Comparison of ENCODE assay signal across 11 cellular contexts in the genomic region with DNA sequence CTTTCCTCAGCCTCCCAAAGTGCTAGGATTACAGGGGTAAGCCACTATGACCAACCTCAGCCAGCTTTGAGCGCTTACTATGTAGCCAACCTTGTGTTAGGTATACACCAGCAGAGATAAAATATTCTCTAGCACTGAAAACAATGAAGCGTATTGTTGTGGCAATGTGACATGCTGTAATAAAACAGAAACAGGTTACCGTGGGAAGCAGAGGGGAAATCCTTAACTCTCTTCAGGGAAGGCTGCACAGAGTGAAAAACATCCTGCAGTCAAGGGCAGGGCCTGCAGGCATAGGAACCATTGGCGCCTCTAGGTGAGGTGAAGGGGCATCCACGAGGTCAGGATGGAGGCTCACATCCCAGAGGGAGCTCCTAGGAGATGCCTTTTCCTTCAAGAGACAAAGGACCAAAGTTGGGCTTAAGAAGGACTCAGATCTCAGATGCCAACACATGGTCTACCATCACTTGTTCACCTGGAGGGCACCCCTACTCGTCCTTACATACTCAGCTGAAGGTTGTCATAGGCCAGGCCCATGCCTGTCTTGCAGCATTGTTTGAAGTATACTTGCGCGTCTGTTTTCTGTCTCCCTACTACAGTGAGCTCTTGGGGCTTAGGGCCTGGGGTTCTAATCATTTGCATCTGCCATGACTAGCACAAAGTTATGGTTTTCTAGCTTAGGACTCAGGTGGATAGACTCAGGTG. TPM values are rescaled to one million over a fixed set of nuclear protein-coding genes. Genes with fewer than 3 reads are reported as not detected.
DNase-seq lines count a peak whose midpoint lies in the region; ATAC-seq and TF ChIP-seq lines count a peak whose summit lies in the region.
"Had no signal": no experiment of that assay in that cellular context is flagged by ENCODE, and none has a peak within 500 bp of the region (broad histone marks: within the 10 kb centered on the region; RNA-seq: fewer than 3 reads in every experiment).

No MANE protein-coding gene starts in this region.

- CTCF ChIA-PET in CD4-positive, alpha-beta memory T cell (lab: Charles Lee; ENCODE audit: partially characterized antibody): interaction anchor here (0.7 to 4.4 kb wide), 22 partner anchors 7 to 285 kb away, joined by 3 to 132 read pairs (median 4); a partner anchor contains a TSS
- CTCF ChIA-PET in MCF 10A (lab: Yijun Ruan, JAX) (interaction anchor here (0.6 to 4.0 kb wide), 25 partner anchors 9 to 1682 kb away, joined by 3 to 57 read pairs (median 4); a partner anchor contains a TSS), GM10248 (lab: Yijun Ruan, JAX) (interaction anchor here (0.8 to 16.8 kb wide), 29 partner anchors 11 to 270 kb away, joined by 3 to 242 read pairs (median 4); a partner anchor contains a TSS)

- H3K36me3 ChIP-seq in CD4-positive, alpha-beta memory T cell (ENCODE audit: insufficient read depth, low read length): no peaks in the 10 kb centered on the region

- POLR2A ChIA-PET in CD4-positive, alpha-beta memory T cell (lab: Charles Lee; ENCODE audit: partially characterized antibody): interaction anchor here (0.7 to 6.4 kb wide), 16 partner anchors 9 to 160 kb away, joined by 3 to 45 read pairs (median 6); a partner anchor contains a TSS
- POLR2A ChIA-PET in MCF 10A (lab: Yijun Ruan, JAX): interaction anchor here (0.6 to 3.7 kb wide), 27 partner anchors 8 to 410 kb away, joined by 3 to 29 read pairs (median 5); a partner anchor contains a TSS
- POLR2A ChIA-PET in GM10248 (lab: Yijun Ruan, JAX): no interaction called here

- TSS peak; percentile 54 for BruUV-seq in MCF 10A (replicated peaks; lab: Mats Ljungman, UMichigan)

- no peaks in the 10 kb centered on the region for H3K27me3 ChIP-seq in CD4-positive, alpha-beta memory T cell (ENCODE audit: insufficient read depth, low read length)

- H3K9me3 Mint-ChIP-seq in CD4-positive, alpha-beta memory T cell: no peaks in the 10 kb centered on the region
- H3K9me3 Mint-ChIP-seq in IgD-negative memory B cell (no peaks in the 10 kb centered on the region), MCF 10A (ENCODE audit: unreplicated experiment) (no peaks in the 10 kb centered on the region)

- H3K9me3 ChIP-seq in CD4-positive, alpha-beta memory T cell (ENCODE audit: control insufficient read depth in 1 of 2, low read length in 2 of 2): no peaks in the 10 kb centered on the region
- H3K9me3 ChIP-seq: psoas muscle had no signal

- no peak overlapping the region for H3K27ac ChIP-seq in CD4-positive, alpha-beta memory T cell (ENCODE audit: low read depth, low read length)
- H3K27ac ChIP-seq: psoas muscle had no signal

- H3K27me3 Mint-ChIP-seq in CD4-positive, alpha-beta memory T cell: no peaks in the 10 kb centered on the region
- H3K27me3 Mint-ChIP-seq in IgD-negative memory B cell (no peaks in the 10 kb centered on the region), MCF 10A (ENCODE audit: insufficient read depth, unreplicated experiment) (no peaks in the 10 kb centered on the region)

- intact Hi-C loops in CD4-positive, alpha-beta memory T cell (cut with micrococcal nuclease): no loop called here
- intact Hi-C loops in MCF 10A (cut with micrococcal nuclease) (loop anchor here (5.0 kb wide), 1 partner anchor 37 kb away; no protein-coding TSS in a partner anchor), posterior vena cava (cut with DNase I) (no loop called here)

- peak overlapping the region in 4 of 8 donors; percentile 16 to 51 (median 42) for H3K4me3 Mint-ChIP-seq in CD4-positive, alpha-beta memory T cell
- H3K4me3 Mint-ChIP-seq in IgD-negative memory B cell: peak overlapping the region in 2 of 4 donors; percentile 48 to 78
- peak overlapping the region; percentile 42 for H3K4me3 Mint-ChIP-seq in MCF 10A (ENCODE audit: unreplicated experiment)

- H3K4me1 ChIP-seq in CD4-positive, alpha-beta memory T cell (ENCODE audit: insufficient read depth, low read length): peaks cover 30% of the 10 kb centered on the region

- ATAC-seq in HG02885 (IDR thresholded peaks at IDR 0.05; ENCODE audit: poor library complexity, unreplicated experiment): no peak
- ATAC-seq: psoas muscle had no signal

- peak overlapping the region; percentile 50 to 92 (median 82) for H3K27ac Mint-ChIP-seq in CD4-positive, alpha-beta memory T cell
- peak overlapping the region in 2 of 3 donors; percentile 43 to 72 for H3K27ac Mint-ChIP-seq in IgD-negative memory B cell
- peak overlapping the region; percentile 97 for H3K27ac Mint-ChIP-seq in MCF 10A (ENCODE audit: low read depth, unreplicated experiment)

- no peak overlapping the region for H3K4me3 ChIP-seq in CD4-positive, alpha-beta memory T cell (ENCODE audit: low read length in 2 of 2)
- H3K4me3 ChIP-seq: psoas muscle had no signal

- TF ChIP-seq CTCF in MCF 10A (IDR thresholded peaks at IDR 0.05; ENCODE audit: unreplicated experiment): no peak
- TF ChIP-seq CTCF in GM10248 (IDR thresholded peaks at IDR 0.05; ENCODE audit: control extremely low read depth, extremely low read depth, low read depth, missing control alignments): no peak

- DNase-seq in CD4-positive, alpha-beta memory T cell: no peak
- DNase-seq in MCF 10A (ENCODE audit: unreplicated experiment): no peak
- DNase-seq in posterior vena cava (ENCODE audit: low spot score): peak; percentile 16
- DNase-seq in NCI-H146 (lab: John Stamatoyannopoulos, UW): no peak
- DNase-seq in stimulated activated CD8-positive, alpha-beta memory T cell treated with anti-CD3 and anti-CD28 coated beads, Interleukin-4, amount 100 ng/mL, for 48 hours: no peak
- no peak for DNase-seq in GM10248 (ENCODE audit: extremely low spot score)
- DNase-seq: activated CD4-positive, alpha-beta T cell treated with anti-CD3 and anti-CD28 coated beads, Interleukin-2, amount 50 U/mL, for 48 hours; NCI-H2081 treated with DMSO at 0.1 percent for 48 hours; psoas muscle had no signal

- no peaks in the 10 kb centered on the region for H3K36me3 Mint-ChIP-seq in CD4-positive, alpha-beta memory T cell
- no peaks in the 10 kb centered on the region for H3K36me3 Mint-ChIP-seq in IgD-negative memory B cell
- peaks cover 5% of the 10 kb centered on the region for H3K36me3 Mint-ChIP-seq in MCF 10A (ENCODE audit: insufficient read depth, unreplicated experiment)

- H3K4me1 Mint-ChIP-seq in CD4-positive, alpha-beta memory T cell: peaks cover 25 to 52% (median 33%) of the 10 kb centered on the region in 4 donors
- H3K4me1 Mint-ChIP-seq in IgD-negative memory B cell (peaks cover 31 to 52% (median 42%) of the 10 kb centered on the region in 3 donors), MCF 10A (ENCODE audit: insufficient read depth, unreplicated experiment) (peaks cover 37% of the 10 kb centered on the region)

RNA-seq across cellular contexts. Expression of a gene that starts 7.9 kb away (rescaled TPM):
- total RNA-seq in CD4-positive, alpha-beta memory T cell: 10 to 100 TPM; 87.9 to 91.3 TPM
- 10 to 100 TPM; 93.6 to 96.2 TPM for polyA plus RNA-seq in CD4-positive, alpha-beta memory T cell
- polyA plus RNA-seq in IgD-negative memory B cell: 384 TPM
- 54.8 and 79.9 TPM in 2 replicates for total RNA-seq in MCF 10A (2022)
- 10 to 100 TPM; 56.1 to 60.9 TPM for total RNA-seq in posterior vena cava

RNA-seq across cellular contexts. Expression of a gene that starts 28.0 kb away (rescaled TPM):
- total RNA-seq in CD4-positive, alpha-beta memory T cell: 1 to 10 TPM; 5.4 to 6.4 TPM
- polyA plus RNA-seq in CD4-positive, alpha-beta memory T cell: 1 to 10 TPM in 1 of 2 donors, under 1 TPM in 1; 0.45 to 4.4 TPM
- 5.1 TPM for polyA plus RNA-seq in IgD-negative memory B cell
- total RNA-seq in MCF 10A (2022): 5.8 and 7.0 TPM in 2 replicates
- total RNA-seq in posterior vena cava: 10 to 100 TPM; 10.0 to 15.2 TPM

RNA-seq across cellular contexts. Expression of a gene that starts 42.1 kb away (rescaled TPM):
- 10 to 100 TPM; 22.5 to 26.3 TPM for total RNA-seq in CD4-positive, alpha-beta memory T cell
- 1 to 10 TPM in 1 of 2 donors, under 1 TPM in 1; 0.79 to 6.5 TPM for polyA plus RNA-seq in CD4-positive, alpha-beta memory T cell
- polyA plus RNA-seq in IgD-negative memory B cell: 5.5 TPM
- total RNA-seq in MCF 10A (2022) (31.7 and 38.0 TPM in 2 replicates), posterior vena cava (10 to 100 TPM; 23.5 to 26.2 TPM)

RNA-seq across cellular contexts. Expression of a gene that starts 46.4 kb away (rescaled TPM):
- total RNA-seq in CD4-positive, alpha-beta memory T cell: 10 to 100 TPM; 51.8 to 55.9 TPM
- 1 to 10 TPM; 6.7 to 8.3 TPM for polyA plus RNA-seq in CD4-positive, alpha-beta memory T cell
- polyA plus RNA-seq in IgD-negative memory B cell: 12.0 TPM
- total RNA-seq in MCF 10A (2022) (9.9 and 18.3 TPM in 2 replicates), posterior vena cava (10 to 100 TPM; 10.3 to 11.4 TPM)

RNA-seq across cellular contexts. Expression of a gene that starts 56.3 kb away (rescaled TPM):
- total RNA-seq in CD4-positive, alpha-beta memory T cell: 100 to 1,000 TPM; 159 to 161 TPM
- polyA plus RNA-seq in CD4-positive, alpha-beta memory T cell: 100 to 1,000 TPM; 474 to 774 TPM
- 546 TPM for polyA plus RNA-seq in IgD-negative memory B cell
- total RNA-seq in MCF 10A (2022): 123 and 143 TPM in 2 replicates
- 10 to 100 TPM; 62.1 to 70.6 TPM for total RNA-seq in posterior vena cava
